Comparison of ENCODE assay signal across 27 cellular contexts in the genomic region with DNA sequence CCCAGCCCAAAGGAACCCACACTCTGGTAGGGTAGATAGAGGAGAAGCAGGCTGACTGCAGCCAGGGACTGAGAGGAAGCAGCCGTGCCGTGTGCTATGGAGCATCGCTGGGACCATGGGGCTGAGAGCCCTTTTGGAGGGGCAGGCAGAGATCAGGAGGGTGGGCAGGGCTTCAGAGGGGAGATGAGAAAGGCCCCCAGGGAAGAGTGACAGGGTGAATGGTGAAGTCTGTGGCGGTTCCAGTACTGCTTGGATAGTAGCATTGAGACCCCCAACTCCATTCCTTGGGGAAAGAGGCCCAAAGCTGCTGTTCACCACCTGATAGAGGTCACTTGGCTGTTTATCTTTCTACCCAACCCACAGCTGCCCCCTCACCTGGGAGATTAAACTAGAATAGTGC.
"Had no signal": no experiment of that assay in that cellular context is flagged by ENCODE, and none has a peak within 500 bp of the region (broad histone marks: within the 10 kb centered on the region; RNA-seq: fewer than 3 reads in every experiment).

No MANE protein-coding gene starts in this region.

- H3K27ac Mint-ChIP-seq: activated CD4-positive, alpha-beta T cell treated with anti-CD3 and anti-CD28 coated beads, Interleukin-2, amount 10 ng/mL, durations not matched to agents 24 days and 14 days; activated CD8-positive, alpha-beta T cell treated with anti-CD3 and anti-CD28 coated beads for 36 hours; activated naive CD4-positive, alpha-beta T cell treated with anti-CD3 and anti-CD28 coated beads for 36 hours; activated naive CD4-positive, alpha-beta T cell treated with anti-CD3 and anti-CD28 coated beads, Interleukin-2, amount 50 U/mL, for 72 hours; activated T-helper 1 cell treated with anti-CD3 and anti-CD28 coated beads, Interleukin-12 subunit alpha, Interleukin-12 subunit beta, Interleukin-2, Interleukin-4 antibody, amounts not matched to agents 30 ng/mL and 10 ng/mL and 1 ng/mL, durations not matched to agents 14 hours and 24 hours and 36 hours had no signal

- H3K9me3 Mint-ChIP-seq: activated CD4-positive, alpha-beta T cell treated with anti-CD3 and anti-CD28 coated beads, Interleukin-2, amount 10 ng/mL, durations not matched to agents 24 days and 14 days; activated CD8-positive, alpha-beta T cell treated with anti-CD3 and anti-CD28 coated beads for 36 hours; activated naive CD4-positive, alpha-beta T cell treated with anti-CD3 and anti-CD28 coated beads for 36 hours; activated naive CD4-positive, alpha-beta T cell treated with anti-CD3 and anti-CD28 coated beads, Interleukin-2, amount 50 U/mL, for 72 hours; activated T-cell treated with anti-CD3 and anti-CD28 coated beads, Interleukin-2, amount 50 U/mL, for 4 hours; activated T-helper 1 cell treated with anti-CD3 and anti-CD28 coated beads, Interleukin-12 subunit alpha, Interleukin-12 subunit beta, Interleukin-2, Interleukin-4 antibody, amounts not matched to agents 30 ng/mL and 10 ng/mL and 1 ng/mL, durations not matched to agents 14 hours and 24 hours and 36 hours had no signal

- H3K9ac ChIP-seq: KMS-11 had no signal

- H3K4me2 ChIP-seq: KMS-11 had no signal

- H3K4me3 ChIP-seq: adrenal gland, body of pancreas, breast epithelium, SJCRH30, SK-N-MC had no signal

- H3K4me3 Mint-ChIP-seq: activated CD4-positive, alpha-beta T cell treated with anti-CD3 and anti-CD28 coated beads, Interleukin-2, amount 10 ng/mL, durations not matched to agents 24 days and 14 days; activated CD8-positive, alpha-beta T cell treated with anti-CD3 and anti-CD28 coated beads for 36 hours; activated naive CD4-positive, alpha-beta T cell treated with anti-CD3 and anti-CD28 coated beads for 36 hours; activated T-cell treated with anti-CD3 and anti-CD28 coated beads, Interleukin-2, amount 50 U/mL, for 4 hours; activated T-helper 1 cell treated with anti-CD3 and anti-CD28 coated beads, Interleukin-12 subunit alpha, Interleukin-12 subunit beta, Interleukin-2, Interleukin-4 antibody, amounts not matched to agents 30 ng/mL and 10 ng/mL and 1 ng/mL, durations not matched to agents 14 hours and 24 hours and 36 hours had no signal

- ATAC-seq: activated CD8-positive, alpha-beta T cell treated with anti-CD3 and anti-CD28 coated beads for 36 hours; activated naive CD4-positive, alpha-beta T cell treated with anti-CD3 and anti-CD28 coated beads, Interleukin-2, amount 50 U/mL, for 72 hours; activated T-cell treated with anti-CD3 and anti-CD28 coated beads, Interleukin-2, amount 50 U/mL, for 4 hours; body of pancreas; Panc1 had no signal

- H3K27me3 ChIP-seq: adrenal gland, body of pancreas, breast epithelium had no signal

- H3K36me3 ChIP-seq: adrenal gland, breast epithelium, SJCRH30, WERI-Rb-1 had no signal

- H3K4me1 ChIP-seq: breast epithelium, SJCRH30 had no signal

- H3K4me1 Mint-ChIP-seq: activated CD4-positive, alpha-beta T cell treated with anti-CD3 and anti-CD28 coated beads, Interleukin-2, amount 10 ng/mL, durations not matched to agents 24 days and 14 days had no signal

- H3K9me3 ChIP-seq: adrenal gland, body of pancreas, breast epithelium, SJCRH30 had no signal

- H3K27ac ChIP-seq: adrenal gland, body of pancreas, breast epithelium, KMS-11, SJCRH30, SK-N-MC, WERI-Rb-1 had no signal

- DNase-seq: activated CD4-positive, alpha-beta T cell treated with anti-CD3 and anti-CD28 coated beads for 1 hour; activated CD4-positive, alpha-beta T cell treated with anti-CD3 and anti-CD28 coated beads, Interleukin-2, amount 10 ng/mL, durations not matched to agents 24 days and 14 days; activated CD4-positive, alpha-beta T cell treated with anti-CD3 and anti-CD28 coated beads, Interleukin-2, amount 50 U/mL, for 4 hours; activated CD4-positive, CD25-positive, alpha-beta regulatory T cell; activated CD8-positive, alpha-beta T cell treated with anti-CD3 and anti-CD28 coated beads for 36 hours; activated gamma-delta T cell treated with Interleukin-2 at 50 U/mL for 16 hours; activated naive CD4-positive, alpha-beta T cell treated with anti-CD3 and anti-CD28 coated beads for 36 hours; activated T-cell treated with anti-CD3 and anti-CD28 coated beads for 4 hours; activated T-cell treated with anti-CD3 and anti-CD28 coated beads, Interleukin-2, amount 50 U/mL, for 4 hours; NCI-H1105; NCI-H1417 treated with DMSO at 0.1 percent for 48 hours; NCI-H187 treated with DMSO at 0.1 percent for 48 hours; NCI-H2081; NCI-H226; NCI-H446 treated with DMSO at 0.1 percent for 48 hours; SHP77; SJCRH30; T1000 had no signal

- H3K36me3 Mint-ChIP-seq: activated naive CD4-positive, alpha-beta T cell treated with anti-CD3 and anti-CD28 coated beads, Interleukin-2, amount 50 U/mL, for 72 hours had no signal
